Comparison of ENCODE assay signal across 1 cellular context in the genomic region with DNA sequence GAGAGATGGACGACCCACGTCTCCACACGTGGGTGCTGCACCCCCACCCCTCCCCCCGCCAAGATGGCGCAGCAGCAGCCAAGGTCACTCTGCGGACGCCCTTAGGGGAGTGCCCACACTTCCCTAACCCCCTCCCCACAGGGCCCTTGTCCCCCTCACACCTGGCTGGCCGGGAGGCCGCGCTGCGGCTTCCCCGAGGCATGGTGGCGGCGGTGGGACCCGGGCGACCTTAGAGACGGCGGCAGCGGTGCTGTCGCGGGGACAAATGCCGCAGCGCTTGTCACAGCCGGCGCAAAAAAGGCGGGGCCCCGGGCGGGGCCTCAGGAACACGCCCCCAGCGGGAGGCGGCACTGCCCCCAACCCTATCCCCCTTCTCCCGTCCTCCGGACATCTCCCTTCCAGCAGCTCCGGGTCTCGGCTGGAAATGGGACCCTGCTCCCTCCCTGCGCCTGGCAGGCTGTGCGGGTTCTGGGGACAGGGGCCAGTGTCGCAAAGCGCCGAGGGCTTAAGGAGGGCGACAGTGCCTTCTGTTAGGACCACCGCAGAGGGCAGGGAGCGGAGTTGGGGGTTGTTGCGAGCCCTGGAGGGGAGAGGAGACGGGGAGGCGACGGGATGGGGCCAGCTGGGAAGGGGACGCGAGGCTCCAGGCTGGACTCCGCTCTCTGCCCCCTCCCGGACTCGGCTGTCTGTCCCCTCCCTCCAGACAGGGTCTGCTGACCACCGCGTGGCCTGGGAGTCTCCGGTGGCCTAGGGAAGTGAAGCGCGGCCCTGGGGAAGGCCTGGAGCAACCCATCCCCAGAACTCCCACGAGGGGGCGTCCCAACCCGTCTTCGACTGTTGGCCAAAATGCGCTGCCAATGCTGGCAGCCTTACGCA.
TF ChIP-seq lines count a peak whose summit lies in the region.

CHCHD10 (minus strand) TSS at position 300 of the 876 bp plus-strand sequence; CDS start at position 202, 98 bp downstream.

TF ChIP-seq in K562, 482 proteins besides CTCF, POLR2A, EP300 and RAD21 (continued from another document and continues in another):
- TF ChIP-seq ZNF609 (CRISPR knock-in tag; IDR thresholded peaks at IDR 0.05; ENCODE audit: borderline replicate concordance), result no peak
- TF ChIP-seq ZNF239 (CRISPR knock-in tag; IDR thresholded peaks at IDR 0.05), result peak; percentile 64; the same call in 1 of the 2 replicates
- TF ChIP-seq ZNF217 (CRISPR knock-in tag; IDR thresholded peaks at IDR 0.05), result no peak
- 0 out of 2 replicates have a peak, but pooled peaks have one; percentile 72 for TF ChIP-seq SP1 (CRISPR knock-in tag; IDR thresholded peaks at IDR 0.05)
- no peak for TF ChIP-seq HNRNPK (IDR thresholded peaks at IDR 0.05; ENCODE audit: low read depth, low read length, poor library complexity, severe bottlenecking)
- 0 out of 2 replicates have a peak, but pooled peaks have one; percentile 50 for TF ChIP-seq CBFB (CRISPR knock-in tag; IDR thresholded peaks at IDR 0.05)
- TF ChIP-seq ZNF780A (CRISPR knock-in tag; IDR thresholded peaks at IDR 0.05), result no peak
- no peak for TF ChIP-seq TRIM28 (IDR thresholded peaks at IDR 0.05)
- no peak for TF ChIP-seq ZNF561 (CRISPR knock-in tag; conservative IDR thresholded peaks at IDR 0.05)
- TF ChIP-seq ZC3H11A (IDR thresholded peaks at IDR 0.05; ENCODE audit: low read depth, low read length), result no peak
- TF ChIP-seq MYNN (IDR thresholded peaks at IDR 0.05), result no peak
- TF ChIP-seq MYNN (CRISPR knock-in tag; IDR thresholded peaks at IDR 0.05), result no peak
- TF ChIP-seq CEBPG (CRISPR knock-in tag; IDR thresholded peaks at IDR 0.05), result no peak; the same call in 1 of the 2 replicates
- TF ChIP-seq CEBPG (tag; conservative IDR thresholded peaks at IDR 0.05 in 1 of 2, IDR thresholded peaks at IDR 0.05 in 1 of 2), result no peak
- TF ChIP-seq POLR2AphosphoS2 (IDR thresholded peaks at IDR 0.05; ENCODE audit: low read length), result no peak
- peak; percentile 64; the same call in 1 of the 2 replicates for TF ChIP-seq NFRKB (IDR thresholded peaks at IDR 0.05; ENCODE audit: low read depth)
- no peak for TF ChIP-seq YBX1 (IDR thresholded peaks at IDR 0.05)
- no peak for TF ChIP-seq ZNF282 (CRISPR knock-in tag; IDR thresholded peaks at IDR 0.05)
- no peak for TF ChIP-seq HES1 (IDR thresholded peaks at IDR 0.05; ENCODE audit: low read depth)
- no peak for TF ChIP-seq CCAR2 (IDR thresholded peaks at IDR 0.05; ENCODE audit: low read depth, low read length)
- no peak for TF ChIP-seq ZKSCAN1 (IDR thresholded peaks at IDR 0.05; ENCODE audit: low read depth, low read length)
- no peak for TF ChIP-seq ASH1L (IDR thresholded peaks at IDR 0.05; ENCODE audit: borderline replicate concordance, low read depth, partially characterized antibody)
- TF ChIP-seq SNIP1 (IDR thresholded peaks at IDR 0.05; ENCODE audit: low read depth), result no peak
- no peak for TF ChIP-seq GATAD2A (IDR thresholded peaks at IDR 0.05)
- TF ChIP-seq, protein P1, sequence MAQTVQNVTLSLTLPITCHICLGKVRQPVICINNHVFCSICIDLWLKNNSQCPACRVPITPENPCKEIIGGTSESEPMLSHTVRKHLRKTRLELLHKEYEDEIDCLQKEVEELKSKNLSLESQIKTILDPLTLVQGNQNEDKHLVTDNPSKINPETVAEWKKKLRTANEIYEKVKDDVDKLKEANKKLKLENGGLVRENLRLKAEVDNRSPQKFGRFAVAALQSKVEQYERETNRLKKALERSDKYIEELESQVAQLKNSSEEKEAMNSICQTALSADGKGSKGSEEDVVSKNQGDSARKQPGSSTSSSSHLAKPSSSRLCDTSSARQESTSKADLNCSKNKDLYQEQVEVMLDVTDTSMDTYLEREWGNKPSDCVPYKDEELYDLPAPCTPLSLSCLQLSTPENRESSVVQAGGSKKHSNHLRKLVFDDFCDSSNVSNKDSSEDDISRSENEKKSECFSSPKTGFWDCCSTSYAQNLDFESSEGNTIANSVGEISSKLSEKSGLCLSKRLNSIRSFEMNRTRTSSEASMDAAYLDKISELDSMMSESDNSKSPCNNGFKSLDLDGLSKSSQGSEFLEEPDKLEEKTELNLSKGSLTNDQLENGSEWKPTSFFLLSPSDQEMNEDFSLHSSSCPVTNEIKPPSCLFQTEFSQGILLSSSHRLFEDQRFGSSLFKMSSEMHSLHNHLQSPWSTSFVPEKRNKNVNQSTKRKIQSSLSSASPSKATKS (CRISPR knock-in tag; IDR thresholded peaks at IDR 0.05), result no peak
- TF ChIP-seq CTBP1 (IDR thresholded peaks at IDR 0.05; ENCODE audit: borderline replicate concordance), result peak; percentile 48; the same call in 1 of the 2 replicates
- no peak for TF ChIP-seq ZNF140 (CRISPR knock-in tag; IDR thresholded peaks at IDR 0.05)
- TF ChIP-seq ZFPM2 (CRISPR knock-in tag; IDR thresholded peaks at IDR 0.05), result no peak
- no peak for TF ChIP-seq DNMT1 (IDR thresholded peaks at IDR 0.05)
- peak; percentile 68; the same call in 1 of the 2 replicates for TF ChIP-seq ZNF41 (CRISPR knock-in tag; conservative IDR thresholded peaks at IDR 0.05)
- no peak for TF ChIP-seq BRCA1 (IDR thresholded peaks at IDR 0.05)
- no peak for TF ChIP-seq BRCA1 (CRISPR knock-in tag; IDR thresholded peaks at IDR 0.05)
- no peak for TF ChIP-seq MYBL2 (IDR thresholded peaks at IDR 0.05; ENCODE audit: low read depth)
- TF ChIP-seq MYBL2 (CRISPR knock-in tag; IDR thresholded peaks at IDR 0.05; ENCODE audit: borderline replicate concordance), result no peak
- TF ChIP-seq IRF9 (tag; IDR thresholded peaks at IDR 0.05), result no peak
- TF ChIP-seq ZNF316 (IDR thresholded peaks at IDR 0.05), result no peak
- TF ChIP-seq EP400 (IDR thresholded peaks at IDR 0.05), result peak; percentile 96
- TF ChIP-seq, protein P2, sequence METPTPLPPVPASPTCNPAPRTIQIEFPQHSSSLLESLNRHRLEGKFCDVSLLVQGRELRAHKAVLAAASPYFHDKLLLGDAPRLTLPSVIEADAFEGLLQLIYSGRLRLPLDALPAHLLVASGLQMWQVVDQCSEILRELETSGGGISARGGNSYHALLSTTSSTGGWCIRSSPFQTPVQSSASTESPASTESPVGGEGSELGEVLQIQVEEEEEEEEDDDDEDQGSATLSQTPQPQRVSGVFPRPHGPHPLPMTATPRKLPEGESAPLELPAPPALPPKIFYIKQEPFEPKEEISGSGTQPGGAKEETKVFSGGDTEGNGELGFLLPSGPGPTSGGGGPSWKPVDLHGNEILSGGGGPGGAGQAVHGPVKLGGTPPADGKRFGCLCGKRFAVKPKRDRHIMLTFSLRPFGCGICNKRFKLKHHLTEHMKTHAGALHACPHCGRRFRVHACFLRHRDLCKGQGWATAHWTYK (CRISPR knock-in tag; IDR thresholded peaks at IDR 0.05), result peak; percentile 86
- TF ChIP-seq ETS1 (conservative IDR thresholded peaks at IDR 0.05; ENCODE audit: control insufficient read depth, low read depth, low read length), result peak; percentile 56
- TF ChIP-seq, protein P3, sequence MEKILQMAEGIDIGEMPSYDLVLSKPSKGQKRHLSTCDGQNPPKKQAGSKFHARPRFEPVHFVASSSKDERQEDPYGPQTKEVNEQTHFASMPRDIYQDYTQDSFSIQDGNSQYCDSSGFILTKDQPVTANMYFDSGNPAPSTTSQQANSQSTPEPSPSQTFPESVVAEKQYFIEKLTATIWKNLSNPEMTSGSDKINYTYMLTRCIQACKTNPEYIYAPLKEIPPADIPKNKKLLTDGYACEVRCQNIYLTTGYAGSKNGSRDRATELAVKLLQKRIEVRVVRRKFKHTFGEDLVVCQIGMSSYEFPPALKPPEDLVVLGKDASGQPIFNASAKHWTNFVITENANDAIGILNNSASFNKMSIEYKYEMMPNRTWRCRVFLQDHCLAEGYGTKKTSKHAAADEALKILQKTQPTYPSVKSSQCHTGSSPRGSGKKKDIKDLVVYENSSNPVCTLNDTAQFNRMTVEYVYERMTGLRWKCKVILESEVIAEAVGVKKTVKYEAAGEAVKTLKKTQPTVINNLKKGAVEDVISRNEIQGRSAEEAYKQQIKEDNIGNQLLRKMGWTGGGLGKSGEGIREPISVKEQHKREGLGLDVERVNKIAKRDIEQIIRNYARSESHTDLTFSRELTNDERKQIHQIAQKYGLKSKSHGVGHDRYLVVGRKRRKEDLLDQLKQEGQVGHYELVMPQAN (IDR thresholded peaks at IDR 0.05; ENCODE audit: borderline replicate concordance), result peak; percentile 39; the same call in 1 of the 2 replicates
- TF ChIP-seq WHSC1 (IDR thresholded peaks at IDR 0.05; ENCODE audit: low read length), result no peak
- TF ChIP-seq DMBX1 (CRISPR knock-in tag; IDR thresholded peaks at IDR 0.05; ENCODE audit: borderline replicate concordance), result peak; percentile 48; the same call in 1 of the 2 replicates
- TF ChIP-seq, protein P4, sequence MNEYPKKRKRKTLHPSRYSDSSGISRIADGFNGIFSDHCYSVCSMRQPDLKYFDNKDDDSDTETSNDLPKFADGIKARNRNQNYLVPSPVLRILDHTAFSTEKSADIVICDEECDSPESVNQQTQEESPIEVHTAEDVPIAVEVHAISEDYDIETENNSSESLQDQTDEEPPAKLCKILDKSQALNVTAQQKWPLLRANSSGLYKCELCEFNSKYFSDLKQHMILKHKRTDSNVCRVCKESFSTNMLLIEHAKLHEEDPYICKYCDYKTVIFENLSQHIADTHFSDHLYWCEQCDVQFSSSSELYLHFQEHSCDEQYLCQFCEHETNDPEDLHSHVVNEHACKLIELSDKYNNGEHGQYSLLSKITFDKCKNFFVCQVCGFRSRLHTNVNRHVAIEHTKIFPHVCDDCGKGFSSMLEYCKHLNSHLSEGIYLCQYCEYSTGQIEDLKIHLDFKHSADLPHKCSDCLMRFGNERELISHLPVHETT (CRISPR knock-in tag; conservative IDR thresholded peaks at IDR 0.05 in 1 of 2, IDR thresholded peaks at IDR 0.05 in 1 of 2), result no peak
- TF ChIP-seq ZC3H8 (IDR thresholded peaks at IDR 0.05), result no peak
- no peak for TF ChIP-seq MECOM (CRISPR knock-in tag; IDR thresholded peaks at IDR 0.05)
- TF ChIP-seq MTA3 (IDR thresholded peaks at IDR 0.05; ENCODE audit: borderline replicate concordance), result no peak
- no peak for TF ChIP-seq HOXB6 (CRISPR knock-in tag; IDR thresholded peaks at IDR 0.05; ENCODE audit: borderline replicate concordance)
- 0 out of 2 replicates have a peak, but pooled peaks have one; percentile 51 for TF ChIP-seq GTF2F1 (IDR thresholded peaks at IDR 0.05; ENCODE audit: low read depth, low read length)
- peak; percentile 25; the same call in 1 of the 2 replicates for TF ChIP-seq HCFC1 (IDR thresholded peaks at IDR 0.05; ENCODE audit: low read depth, low read length)
- TF ChIP-seq ZNF57 (CRISPR knock-in tag; IDR thresholded peaks at IDR 0.05), result no peak
- peak; percentile 98 for TF ChIP-seq POLR2G (IDR thresholded peaks at IDR 0.05; ENCODE audit: low read depth, low read length)
- TF ChIP-seq CXXC5 (CRISPR knock-in tag; IDR thresholded peaks at IDR 0.05), result peak; percentile 68
- no peak for TF ChIP-seq PTTG1 (tag; IDR thresholded peaks at IDR 0.05; ENCODE audit: low read depth)
